Comparison of ENCODE assay signal across 8 cellular contexts in the genomic region with DNA sequence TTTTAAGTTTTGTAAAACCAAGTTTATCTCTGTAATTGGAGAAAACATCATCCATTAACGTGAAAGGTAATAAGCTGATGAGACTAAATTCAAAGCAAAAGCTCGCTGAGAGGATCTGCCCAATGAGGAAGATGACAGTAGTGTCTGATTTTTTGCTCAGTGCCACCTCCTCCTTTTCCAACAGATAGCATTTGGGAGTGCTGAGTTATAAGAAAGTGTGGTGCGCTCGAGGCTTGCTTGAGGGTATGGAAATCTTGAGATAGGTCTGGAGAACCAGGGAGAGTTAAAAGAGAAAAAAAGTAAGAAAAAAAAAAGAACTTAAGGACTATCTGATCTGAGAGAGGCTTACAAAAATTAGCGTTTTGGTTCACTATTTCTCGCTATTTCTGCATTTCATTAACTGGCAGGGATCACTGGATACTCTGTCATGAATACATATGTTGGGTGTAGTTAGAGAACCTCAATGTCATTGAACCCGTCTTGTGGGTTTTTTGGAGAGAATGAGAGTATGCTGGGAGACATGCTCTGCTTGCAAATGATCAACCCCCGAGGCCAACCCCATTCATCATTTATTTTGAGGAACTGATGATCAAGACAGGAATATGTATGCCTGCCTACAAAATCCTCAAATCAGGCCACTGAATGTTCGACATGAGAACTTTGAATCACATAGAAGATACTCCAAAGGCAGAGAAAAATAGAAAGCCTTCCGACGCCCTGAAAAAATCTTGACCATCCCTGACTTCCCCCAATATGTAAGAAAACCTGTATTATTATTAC. TPM values are rescaled to one million over a fixed set of nuclear protein-coding genes. Genes with fewer than 3 reads are reported as not detected.
DNase-seq lines count a peak whose midpoint lies in the region; ATAC-seq and TF ChIP-seq lines count a peak whose summit lies in the region.

No MANE protein-coding gene starts in this region.

- peak overlapping the region; percentile 47 for H3K27ac Mint-ChIP-seq in CD4-positive, alpha-beta T cell
- peak overlapping the region; percentile 75 for H3K27ac Mint-ChIP-seq in dendritic cell treated with granulocyte-macrophage colony-stimulating factor and Interleukin-4, amounts not matched to agents 40 ng/mL and 50 ng/mL, for 4 days
- peak overlapping the region; percentile 81 for H3K27ac Mint-ChIP-seq in neural progenitor cell

- peaks cover 30% of the 10 kb centered on the region for H3F3A ChIP-seq in neural progenitor cell (ENCODE audit: low read depth)

- TF ChIP-seq CTCF in CD4-positive, alpha-beta T cell (IDR thresholded peaks at IDR 0.05) = no peak
- no peak for TF ChIP-seq CTCF in NB4 (IDR thresholded peaks at IDR 0.05; ENCODE audit: low read depth, low read length)
- no peak for TF ChIP-seq CTCF in neural progenitor cell (IDR thresholded peaks at IDR 0.05)

- TF ChIP-seq POLR2A in NB4 (IDR thresholded peaks at IDR 0.05; ENCODE audit: extremely low read depth, insufficient read length) = no peak

- H3K4me1 Mint-ChIP-seq in CD4-positive, alpha-beta T cell (ENCODE audit: low read depth) = peaks cover 42% of the 10 kb centered on the region
- peaks cover 24% of the 10 kb centered on the region for H3K4me1 Mint-ChIP-seq in dendritic cell treated with granulocyte-macrophage colony-stimulating factor and Interleukin-4, amounts not matched to agents 40 ng/mL and 50 ng/mL, for 4 days (ENCODE audit: low read depth)
- peaks cover 29% of the 10 kb centered on the region for H3K4me1 Mint-ChIP-seq in neural progenitor cell

- no peak overlapping the region for H3K27ac ChIP-seq in CD4-positive, alpha-beta T cell (ENCODE audit: low read depth, low read length)
- H3K27ac ChIP-seq in neural progenitor cell = no peak overlapping the region

- H3K4me1 ChIP-seq in neural progenitor cell = peaks cover 7% of the 10 kb centered on the region

- no peaks in the 10 kb centered on the region for H3K27me3 Mint-ChIP-seq in CD4-positive, alpha-beta T cell
- peaks cover 36% of the 10 kb centered on the region for H3K27me3 Mint-ChIP-seq in dendritic cell treated with granulocyte-macrophage colony-stimulating factor and Interleukin-4, amounts not matched to agents 40 ng/mL and 50 ng/mL, for 4 days
- H3K27me3 Mint-ChIP-seq in neural progenitor cell (ENCODE audit: insufficient read depth, low read depth) = peaks cover 7% of the 10 kb centered on the region

- peak overlapping the region; percentile 76 for H3K4me3 Mint-ChIP-seq in CD4-positive, alpha-beta T cell
- H3K4me3 Mint-ChIP-seq in dendritic cell treated with granulocyte-macrophage colony-stimulating factor and Interleukin-4, amounts not matched to agents 40 ng/mL and 50 ng/mL, for 4 days = peak overlapping the region; percentile 71
- H3K4me3 Mint-ChIP-seq in neural progenitor cell = peak overlapping the region; percentile 82

- H3K4me3 ChIP-seq in NB4 (ENCODE audit: low read depth, low read length) (peak overlapping the region; percentile 58), neural progenitor cell (peak overlapping the region; percentile 99)

- H3K9ac ChIP-seq in neural progenitor cell = no peak overlapping the region

- no peak for ATAC-seq in CD4-positive, alpha-beta T cell (ENCODE audit: poor library complexity)
- ATAC-seq in HG03196 (IDR thresholded peaks at IDR 0.05; ENCODE audit: unreplicated experiment) = no peak
- ATAC-seq in GM19023 (IDR thresholded peaks at IDR 0.05; ENCODE audit: unreplicated experiment) = no peak

- no peaks in the 10 kb centered on the region for H3K36me3 ChIP-seq in neural progenitor cell

- peaks cover 8% of the 10 kb centered on the region for H3K36me3 Mint-ChIP-seq in CD4-positive, alpha-beta T cell (ENCODE audit: low read depth)
- no peaks in the 10 kb centered on the region for H3K36me3 Mint-ChIP-seq in dendritic cell treated with granulocyte-macrophage colony-stimulating factor and Interleukin-4, amounts not matched to agents 40 ng/mL and 50 ng/mL, for 4 days (ENCODE audit: low read depth)
- H3K36me3 Mint-ChIP-seq in neural progenitor cell = peaks cover 14% of the 10 kb centered on the region

- intact Hi-C loops in CD4-positive, alpha-beta T cell (cut with DNase I, micrococcal nuclease) = loop anchor here (2.0 to 5.0 kb wide), 3 partner anchors 47 to 950 kb away; a partner anchor contains a TSS
- intact Hi-C loops in dendritic cell treated with granulocyte-macrophage colony-stimulating factor and Interleukin-4, amounts not matched to agents 40 ng/mL and 50 ng/mL, for 4 days (cut with micrococcal nuclease) = loop anchor here (5.0 kb wide), 1 partner anchor 45 kb away; no protein-coding TSS in a partner anchor

- peak overlapping the region; percentile 69 for H2AFZ ChIP-seq in neural progenitor cell (replicated peaks)

- CTCF ChIA-PET in CD4-positive, alpha-beta T cell (lab: Charles Lee) = no interaction called here

- DNase-seq in CD4-positive, alpha-beta T cell = no peak
- no peak for DNase-seq in NB4 (ENCODE audit: low read depth)
- no peak for DNase-seq in neural progenitor cell (ENCODE audit: low spot score)
- no peak for DNase-seq in HCEC 1CT
- DNase-seq in activated CD4-positive, alpha-beta T cell treated with anti-CD3 and anti-CD28 coated beads, Interleukin-2, amount 50 U/mL, for 4 hours = no peak

- H3K9me3 Mint-ChIP-seq in CD4-positive, alpha-beta T cell = no peaks in the 10 kb centered on the region
- H3K9me3 Mint-ChIP-seq in dendritic cell treated with granulocyte-macrophage colony-stimulating factor and Interleukin-4, amounts not matched to agents 40 ng/mL and 50 ng/mL, for 4 days = no peaks in the 10 kb centered on the region
- H3K9me3 Mint-ChIP-seq in neural progenitor cell = no peaks in the 10 kb centered on the region

- H3K4me2 ChIP-seq in neural progenitor cell = peak overlapping the region; percentile 95

- POLR2A ChIA-PET in CD4-positive, alpha-beta T cell (lab: Charles Lee) = interaction anchor here (0.9 to 2.5 kb wide), 5 partner anchors 10 to 950 kb away, joined by 3 to 19 read pairs (median 12); a partner anchor contains a TSS

- H3K9me3 ChIP-seq in CD4-positive, alpha-beta T cell (ENCODE audit: control insufficient read depth, low read length) = no peaks in the 10 kb centered on the region
- no peaks in the 10 kb centered on the region for H3K9me3 ChIP-seq in neural progenitor cell (ENCODE audit: low read depth)

- H4K20me1 ChIP-seq in neural progenitor cell (ENCODE audit: low read depth) = peaks cover 27% of the 10 kb centered on the region

- H3K79me2 ChIP-seq in neural progenitor cell (ENCODE audit: low read depth) = peaks cover 36% of the 10 kb centered on the region

- no peaks in the 10 kb centered on the region for H3K27me3 ChIP-seq in CD4-positive, alpha-beta T cell (ENCODE audit: control insufficient read depth, insufficient read depth, low read length)
- H3K27me3 ChIP-seq in neural progenitor cell = no peaks in the 10 kb centered on the region

RNA-seq across cellular contexts. Expression of a gene that starts 1.0 kb away (rescaled TPM):
- total RNA-seq in CD4-positive, alpha-beta T cell = 1 to 10 TPM; 4.3 to 4.8 TPM
- total RNA-seq in neural progenitor cell (ENCODE audit: low replicate concordance) = 17.7 and 18.1 TPM in 2 replicates

RNA-seq across cellular contexts. Expression of a gene that starts 47.3 kb away (rescaled TPM):
- 10 to 100 TPM; 20.3 to 24.2 TPM for total RNA-seq in CD4-positive, alpha-beta T cell
- total RNA-seq in neural progenitor cell (ENCODE audit: low replicate concordance) = 104 and 193 TPM in 2 replicates

RNA-seq across cellular contexts. Expression of a gene that starts 47.4 kb away (rescaled TPM):
- total RNA-seq in CD4-positive, alpha-beta T cell = 10 to 100 TPM; 24.8 to 28.6 TPM
- total RNA-seq in neural progenitor cell (ENCODE audit: low replicate concordance) = 46.8 and 64.5 TPM in 2 replicates
